In genomic region chr11:122360875-122361274, GRCh38 we compare ENCODE assay signal across 19 cellular contexts.
A peak's percentile ranks its signal among the peaks of the same experiment; 100 is the strongest.
DNase-seq lines count a peak whose midpoint lies in the region; ATAC-seq and TF ChIP-seq lines count a peak whose summit lies in the region.
"Had no signal": no experiment of that assay in that cellular context is flagged by ENCODE, and none has a peak within 500 bp of the region (broad histone marks: within the 10 kb centered on the region; RNA-seq: fewer than 3 reads in every experiment).

No MANE protein-coding gene starts in this region.

- no peak overlapping the region for H3K56ac ChIP-seq in IMR-90 (ENCODE audit: extremely low read depth, insufficient read depth, low read length)

- WGBS in IMR-90 (ENCODE audit: extremely low coverage in 2 of 2, insufficient read length in 1 of 2), 2 experiments, result no CpG with 5 or more reads among the region's 4 CpGs

- no peak for DNase-seq in GM06990 (ENCODE audit: extremely low read depth, insufficient read length)
- no peak for DNase-seq in IMR-90
- DNase-seq in nephron progenitor cell, result no peak
- no peak for DNase-seq in kidney glomerular epithelial cell (lab: John Stamatoyannopoulos, UW)
- DNase-seq in activated CD8-positive, alpha-beta T cell treated with anti-CD3 and anti-CD28 coated beads, Interleukin-2, amount 10 ng/mL, durations not matched to agents 7 days and 5 days, result no peak
- DNase-seq in cerebellar nuclear complex (lab: John Stamatoyannopoulos, UW), result no peak
- DNase-seq in glutamatergic neuron, result no peak
- DNase-seq: DMS79 treated with DMSO at 0.1 percent for 48 hours; KBM-7; NCI-H1105; NCI-H2081 treated with DMSO at 0.1 percent for 48 hours; stimulated activated CD4-positive, alpha-beta T cell treated with anti-CD3 and anti-CD28 coated beads, Interleukin-4, amount 100 ng/mL, for 1 hour had no signal

- H3K23ac ChIP-seq in IMR-90 (ENCODE audit: low read depth, low read length), result no peak overlapping the region

- peak overlapping the region; percentile 15 for H3K27ac Mint-ChIP-seq in nephron progenitor cell
- H3K27ac Mint-ChIP-seq in activated CD8-positive, alpha-beta T cell treated with anti-CD3 and anti-CD28 coated beads, Interleukin-2, amount 10 ng/mL, durations not matched to agents 7 days and 5 days, result no peak overlapping the region
- no peak overlapping the region for H3K27ac Mint-ChIP-seq in glutamatergic neuron (ENCODE audit: unreplicated experiment)
- H3K27ac Mint-ChIP-seq: activated naive CD4-positive, alpha-beta T cell treated with anti-CD3 and anti-CD28 coated beads, Interleukin-2, amount 50 U/mL, for 72 hours; stimulated activated naive CD8-positive, alpha-beta T cell treated with anti-CD3 and anti-CD28 coated beads, Interleukin-15, Interleukin-2, amounts not matched to agents 100 ng/mL and 50 ng/mL, for 24 hours had no signal

- in situ Hi-C loops in IMR-90 (cut with MboI; ENCODE audit: low sequenced_read_pairs), result no loop called here

- H2AK9ac ChIP-seq in IMR-90 (replicated peaks; ENCODE audit: low read depth, low read length, poor library complexity), result no peak overlapping the region

- POLR2A ChIA-PET in IMR-90 (lab: Charles Lee; ENCODE audit: unreplicated experiment), result no interaction called here
- POLR2A ChIA-PET in activated CD8-positive, alpha-beta T cell treated with anti-CD3 and anti-CD28 coated beads, Interleukin-2, amount 10 ng/mL, durations not matched to agents 7 days and 5 days (lab: Charles Lee), result no interaction called here

- peaks cover 0 to 3% of the 10 kb centered on the region in 2 experiments; a peak in 1 of 4 replicates for H3K79me1 ChIP-seq in IMR-90 (ENCODE audit: low read depth in 1 of 2, low read length in 2 of 2)

- H3K18ac ChIP-seq in IMR-90 (ENCODE audit: low read depth, low read length), result no peak overlapping the region

- TF ChIP-seq POLR2A in IMR-90 (IDR thresholded peaks at IDR 0.05; ENCODE audit: low read depth, low read length), result no peak

- no TSS peak for BruUV-seq in IMR-90 (replicated peaks; lab: Mats Ljungman, UMichigan)

- H3K9me3 Mint-ChIP-seq in nephron progenitor cell (peaks cover 11% of the 10 kb centered on the region), glutamatergic neuron (ENCODE audit: unreplicated experiment) (peaks cover 8% of the 10 kb centered on the region)
- no peaks in the 10 kb centered on the region for H3K9me3 Mint-ChIP-seq in activated CD8-positive, alpha-beta T cell treated with anti-CD3 and anti-CD28 coated beads, Interleukin-2, amount 10 ng/mL, durations not matched to agents 7 days and 5 days (ENCODE audit: insufficient read depth)
- H3K9me3 Mint-ChIP-seq: activated naive CD4-positive, alpha-beta T cell treated with anti-CD3 and anti-CD28 coated beads, Interleukin-2, amount 50 U/mL, for 72 hours; stimulated activated naive CD8-positive, alpha-beta T cell treated with anti-CD3 and anti-CD28 coated beads, Interleukin-15, Interleukin-2, amounts not matched to agents 100 ng/mL and 50 ng/mL, for 24 hours had no signal

- H3K36me3 ChIP-seq in GM06990 (ENCODE audit: control insufficient read depth, insufficient read depth, low read length), result no peaks in the 10 kb centered on the region
- H3K36me3 ChIP-seq in IMR-90 (ENCODE audit: control insufficient read depth, insufficient read depth, low read length), result peaks cover 11% of the 10 kb centered on the region
- H3K36me3 ChIP-seq: neutrophil, tibial nerve had no signal

- H3K4me3 ChIP-seq in GM06990 (replicated peaks; ENCODE audit: low read depth, low read length) (no peak overlapping the region), IMR-90 (ENCODE audit: insufficient read depth, low read depth, low read length) (no peak overlapping the region)
- H3K4me3 ChIP-seq: hepatocyte, smooth muscle cell, tibial nerve had no signal

- H2BK5ac ChIP-seq in IMR-90 (ENCODE audit: low read depth, low read length, poor library complexity, severe bottlenecking), result no peak overlapping the region

- no peak overlapping the region for H2BK120ac ChIP-seq in IMR-90 (ENCODE audit: low read depth, low read length)

- no peak overlapping the region for H4K91ac ChIP-seq in IMR-90 (ENCODE audit: insufficient read depth, low read depth, low read length)

- H3K9ac ChIP-seq in IMR-90 (ENCODE audit: low read depth, low read length), result no peak overlapping the region

- CTCF ChIA-PET in IMR-90 (lab: Yijun Ruan, JAX), result no interaction called here
- CTCF ChIA-PET in activated CD8-positive, alpha-beta T cell treated with anti-CD3 and anti-CD28 coated beads, Interleukin-2, amount 10 ng/mL, durations not matched to agents 7 days and 5 days (lab: Charles Lee), result no interaction called here

- H2BK20ac ChIP-seq in IMR-90 (ENCODE audit: low read depth, low read length), result no peak overlapping the region

- H2AFZ ChIP-seq in IMR-90 (replicated peaks; ENCODE audit: low read length, poor library complexity), result no peak overlapping the region
- H2AFZ ChIP-seq: hepatocyte had no signal

- no peak overlapping the region for H3K14ac ChIP-seq in IMR-90 (replicated peaks; ENCODE audit: low read depth, low read length)

- H3K4me3 Mint-ChIP-seq in nephron progenitor cell (no peak overlapping the region), glutamatergic neuron (ENCODE audit: unreplicated experiment) (no peak overlapping the region)
- no peak overlapping the region for H3K4me3 Mint-ChIP-seq in activated CD8-positive, alpha-beta T cell treated with anti-CD3 and anti-CD28 coated beads, Interleukin-2, amount 10 ng/mL, durations not matched to agents 7 days and 5 days
- H3K4me3 Mint-ChIP-seq: stimulated activated naive CD8-positive, alpha-beta T cell treated with anti-CD3 and anti-CD28 coated beads, Interleukin-15, Interleukin-2, amounts not matched to agents 100 ng/mL and 50 ng/mL, for 24 hours had no signal

- H3K9me3 ChIP-seq in IMR-90 (ENCODE audit: control insufficient read depth, insufficient read depth, low read length), result no peaks in the 10 kb centered on the region
- H3K9me3 ChIP-seq: neutrophil, tibial nerve had no signal

- H3K9me1 ChIP-seq in IMR-90 (ENCODE audit: insufficient read depth, low read length), result 0 out of 2 replicates have a peak, but pooled peaks cover 3% of the 10 kb centered on the region

- dilution Hi-C loops in IMR-90 (cut with HindIII; ENCODE audit: low sequenced_read_pairs, unreplicated experiment), result no loop called here

- no peak overlapping the region for H4K5ac ChIP-seq in IMR-90 (ENCODE audit: low read depth, low read length)

- no peak overlapping the region for H2BK15ac ChIP-seq in IMR-90 (ENCODE audit: low read depth, low read length)

- H3K27me3 Mint-ChIP-seq in nephron progenitor cell (ENCODE audit: low read depth, poor library complexity), result no peaks in the 10 kb centered on the region
- no peaks in the 10 kb centered on the region for H3K27me3 Mint-ChIP-seq in activated CD8-positive, alpha-beta T cell treated with anti-CD3 and anti-CD28 coated beads, Interleukin-2, amount 10 ng/mL, durations not matched to agents 7 days and 5 days (ENCODE audit: low read depth)
- H3K27me3 Mint-ChIP-seq in glutamatergic neuron (ENCODE audit: unreplicated experiment), result peaks cover 3% of the 10 kb centered on the region

- no peak overlapping the region for H3K27ac ChIP-seq in IMR-90 (ENCODE audit: insufficient read depth, low read length)
- H3K27ac ChIP-seq: hepatocyte, neutrophil, tibial nerve had no signal

- peaks cover 36% of the 10 kb centered on the region for H3K4me1 Mint-ChIP-seq in nephron progenitor cell
- no peaks in the 10 kb centered on the region for H3K4me1 Mint-ChIP-seq in activated CD8-positive, alpha-beta T cell treated with anti-CD3 and anti-CD28 coated beads, Interleukin-2, amount 10 ng/mL, durations not matched to agents 7 days and 5 days (ENCODE audit: low read depth)
- H3K4me1 Mint-ChIP-seq in glutamatergic neuron (ENCODE audit: low read depth, unreplicated experiment), result peaks cover 41% of the 10 kb centered on the region

- intact Hi-C loops in IMR-90 (cut with micrococcal nuclease), result no loop called here

- H3K4me2 ChIP-seq in IMR-90 (ENCODE audit: low read depth, low read length), result no peak overlapping the region
- H3K4me2 ChIP-seq: hepatocyte, smooth muscle cell had no signal

- H3K4ac ChIP-seq in IMR-90 (ENCODE audit: low read depth, low read length), result no peak overlapping the region

- TF ChIP-seq RAD21 in IMR-90 (IDR thresholded peaks at IDR 0.05; ENCODE audit: low read length), result no peak

- H3K4me1 ChIP-seq in IMR-90 (ENCODE audit: control insufficient read depth, insufficient read depth, low read length), result peaks cover 3% of the 10 kb centered on the region; the same call in 1 of the 2 replicates

- no peak overlapping the region for H2AK5ac ChIP-seq in IMR-90 (ENCODE audit: low read depth, low read length)

- no peaks in the 10 kb centered on the region for H4K20me1 ChIP-seq in IMR-90 (ENCODE audit: insufficient read depth, low read length)

- H3K27me3 ChIP-seq in GM06990 (replicated peaks; ENCODE audit: control insufficient read depth, insufficient read depth, low read length), result no peaks in the 10 kb centered on the region; the same call in 1 of the 2 replicates
- no peaks in the 10 kb centered on the region for H3K27me3 ChIP-seq in IMR-90 (ENCODE audit: control insufficient read depth, insufficient read depth, low read length)
- H3K27me3 ChIP-seq: hepatocyte, neutrophil, tibial nerve had no signal

- ATAC-seq in IMR-90 (ENCODE audit: low read depth) (no peak), SK-N-SH treated with all-trans-retinoic acid at 6 μM for 48 hours (no peak)
- no peak for ATAC-seq in activated CD8-positive, alpha-beta T cell treated with anti-CD3 and anti-CD28 coated beads, Interleukin-2, amount 10 ng/mL, durations not matched to agents 7 days and 5 days
- ATAC-seq: activated naive CD4-positive, alpha-beta T cell treated with anti-CD3 and anti-CD28 coated beads, Interleukin-2, amount 50 U/mL, for 72 hours had no signal

- TF ChIP-seq CTCF in GM06990 (IDR thresholded peaks at IDR 0.05; ENCODE audit: insufficient read depth, low read length, poor library complexity, severe bottlenecking) (peak; percentile 20), IMR-90 (conservative IDR thresholded peaks at IDR 0.05; ENCODE audit: low read depth, low read length) (0 out of 2 replicates have a peak, but pooled peaks have one; percentile 7), nephron progenitor cell (IDR thresholded peaks at IDR 0.05) (no peak), glutamatergic neuron (IDR thresholded peaks at IDR 0.05; ENCODE audit: partially characterized antibody, unreplicated experiment) (no peak)

- H3K36me3 Mint-ChIP-seq in nephron progenitor cell (ENCODE audit: low read depth) (peaks cover 4% of the 10 kb centered on the region), glutamatergic neuron (ENCODE audit: unreplicated experiment) (peaks cover 9% of the 10 kb centered on the region)
- no peaks in the 10 kb centered on the region for H3K36me3 Mint-ChIP-seq in activated CD8-positive, alpha-beta T cell treated with anti-CD3 and anti-CD28 coated beads, Interleukin-2, amount 10 ng/mL, durations not matched to agents 7 days and 5 days (ENCODE audit: low read depth)
- H3K36me3 Mint-ChIP-seq: activated naive CD4-positive, alpha-beta T cell treated with anti-CD3 and anti-CD28 coated beads, Interleukin-2, amount 50 U/mL, for 72 hours had no signal

- H4K8ac ChIP-seq in IMR-90 (ENCODE audit: low read depth in 2 of 2, low read length in 2 of 2), result no peak overlapping the region

TF ChIP-seq in IMR-90, 13 proteins besides CTCF, POLR2A, EP300 and RAD21 (continues in another document):
- no peak for TF ChIP-seq NFE2L2 (IDR thresholded peaks at IDR 0.05; ENCODE audit: low read depth, low read length)

TF ChIP-seq in SK-N-SH treated with all-trans-retinoic acid at 6 μM for 48 hours, 23 proteins besides CTCF, POLR2A, EP300 and RAD21 (continues in another document):
- TF ChIP-seq ZNF8 (CRISPR knock-in tag; IDR thresholded peaks at IDR 0.05), result peak; percentile 94

Comparison
In these comparisons a context has a peak if more than half of its experiments do, and no peak if none do; other contexts are left out.
1. CTCF ChIP-seq: peak in GM06990 (single experiment) and IMR-90 (single experiment); none in nephron progenitor cell (single experiment) and glutamatergic neuron (single experiment).